In genomic region chr21:38959686-38960049, GRCh38 we compare ENCODE assay signal across 10 cellular contexts.
DNase-seq lines count a peak whose midpoint lies in the region; ATAC-seq and TF ChIP-seq lines count a peak whose summit lies in the region.
"Had no signal": no experiment of that assay in that cellular context is flagged by ENCODE, and none has a peak within 500 bp of the region (broad histone marks: within the 10 kb centered on the region; RNA-seq: fewer than 3 reads in every experiment).

No MANE protein-coding gene starts in this region.

- H3K36me3 ChIP-seq in right atrium auricular region = no peaks in the 10 kb centered on the region
- no peaks in the 10 kb centered on the region for H3K36me3 ChIP-seq in osteoblast (ENCODE audit: insufficient read depth, low read length)
- no peaks in the 10 kb centered on the region for H3K36me3 ChIP-seq in uterus

- H3K4me3 Mint-ChIP-seq in chondrocyte (ENCODE audit: unreplicated experiment) = no peak overlapping the region

- H3K4me3 ChIP-seq in right atrium auricular region = no peak overlapping the region
- H3K4me3 ChIP-seq in epithelial cell of esophagus (ENCODE audit: low read length) = no peak overlapping the region
- H3K4me3 ChIP-seq in osteoblast (ENCODE audit: insufficient read depth, low read length) = no peak overlapping the region
- H3K4me3 ChIP-seq in uterus = no peak overlapping the region

- no peaks in the 10 kb centered on the region for H4K20me1 ChIP-seq in osteoblast (ENCODE audit: insufficient read depth, low read length)

- no peak for TF ChIP-seq POLR2A in uterus (IDR thresholded peaks at IDR 0.05)

- H3K79me2 ChIP-seq in osteoblast (ENCODE audit: insufficient read depth, low read length) = no peaks in the 10 kb centered on the region

- H3K27me3 ChIP-seq in right atrium auricular region = no peaks in the 10 kb centered on the region
- H3K27me3 ChIP-seq in osteoblast (ENCODE audit: insufficient read depth, low read length) = no peaks in the 10 kb centered on the region
- H3K27me3 ChIP-seq in uterus = no peaks in the 10 kb centered on the region

- DNase-seq in right atrium auricular region (ENCODE audit: low spot score) (no peak), left cardiac atrium (no peak), epithelial cell of esophagus (ENCODE audit: low read depth) (peak; percentile 48), osteoblast (ENCODE audit: insufficient read length, low spot score, missing footprints) (no peak), uterus (peak; percentile 24 to 38), chondrocyte (ENCODE audit: low spot score) (no peak), inferior parietal cortex (ENCODE audit: extremely low spot score) (no peak)
- DNase-seq: NCI-H187, NCI-H82 had no signal

- TF ChIP-seq CTCF in right atrium auricular region (IDR thresholded peaks at IDR 0.05) (no peak), epithelial cell of esophagus (IDR thresholded peaks at IDR 0.05; ENCODE audit: insufficient read depth, low read depth, low read length, missing control alignments) (no peak), osteoblast (IDR thresholded peaks at IDR 0.05; ENCODE audit: extremely low read depth, low read depth, low read length) (no peak), uterus (IDR thresholded peaks at IDR 0.05) (no peak), chondrocyte (IDR thresholded peaks at IDR 0.05) (no peak)

- H3K36me3 Mint-ChIP-seq in chondrocyte (ENCODE audit: low read depth) = peaks cover 3% of the 10 kb centered on the region

- peak overlapping the region; percentile 50 to 69 for H3K27ac ChIP-seq in right atrium auricular region
- H3K27ac ChIP-seq in osteoblast (ENCODE audit: low read depth, low read length) = peak overlapping the region; percentile 9
- peak overlapping the region; percentile 60 to 88 for H3K27ac ChIP-seq in uterus

- H3K9me3 Mint-ChIP-seq in chondrocyte (ENCODE audit: low read depth) = peaks cover 14% of the 10 kb centered on the region

- peaks cover 0 to 40% of the 10 kb centered on the region in 2 donors for H3K4me1 ChIP-seq in right atrium auricular region
- peaks cover 29% of the 10 kb centered on the region for H3K4me1 ChIP-seq in osteoblast (ENCODE audit: insufficient read depth, low read length)
- peaks cover 0 to 6% of the 10 kb centered on the region in 2 donors for H3K4me1 ChIP-seq in uterus

- no peak overlapping the region for H3K4me2 ChIP-seq in osteoblast (ENCODE audit: insufficient read depth, low read length)

- H3K9me3 ChIP-seq in right atrium auricular region (peaks cover 0 to 4% of the 10 kb centered on the region in 2 donors), osteoblast (ENCODE audit: low read depth, low read length) (no peaks in the 10 kb centered on the region), uterus (no peaks in the 10 kb centered on the region)

- no peak overlapping the region for H2AFZ ChIP-seq in osteoblast (ENCODE audit: low read length)

- H3K4me1 Mint-ChIP-seq in chondrocyte (ENCODE audit: low read depth) = peaks cover 32% of the 10 kb centered on the region

- no peak overlapping the region for H3K27ac Mint-ChIP-seq in chondrocyte (ENCODE audit: unreplicated experiment)

- no peak for ATAC-seq in left cardiac atrium
- no peak for ATAC-seq in HG03175 (IDR thresholded peaks at IDR 0.05; ENCODE audit: unreplicated experiment)

- intact Hi-C loops in left cardiac atrium (cut with DNase I) = no loop called here
- intact Hi-C loops in uterus (cut with DNase I; ENCODE audit: low total_unique reads) = no loop called here

- H3K27me3 Mint-ChIP-seq in chondrocyte (ENCODE audit: low read depth) = no peaks in the 10 kb centered on the region

Comparison
In these comparisons a context has a peak if more than half of its experiments do, and no peak if none do; other contexts are left out.
1. DNase-seq: peak in epithelial cell of esophagus (single experiment) and uterus (2 of 2); none in right atrium auricular region (single experiment), left cardiac atrium (single experiment), osteoblast (single experiment), chondrocyte (single experiment) and inferior parietal cortex (single experiment).
2. H3K27ac ChIP-seq: peak in every context shown above with its lines; median percentile 74 in uterus; 60 in right atrium auricular region; 9 in osteoblast.